Comparison of ENCODE assay signal across 30 cellular contexts in genomic region chr5:66606713-66607112, GRCh38.
"Had no signal": no experiment of that assay in that cellular context is flagged by ENCODE, and none has a peak within 500 bp of the region (broad histone marks: within the 10 kb centered on the region; RNA-seq: fewer than 3 reads in every experiment).

No MANE protein-coding gene starts in this region.

- H3K36me3 ChIP-seq: neural progenitor cell, ovary, right lobe of liver, sigmoid colon, stomach, suprapubic skin, tibial artery, transverse colon, upper lobe of right lung, uterus had no signal

- H3K27ac ChIP-seq: neural progenitor cell, ovary, parathyroid adenoma, psoas muscle, right lobe of liver, sigmoid colon, stomach, suprapubic skin, testis, tibial artery, transverse colon, upper lobe of right lung, uterus had no signal

- FAIRE-seq: small intestine had no signal

- H3K9me3 Mint-ChIP-seq: natural killer cell; nephron; neural progenitor cell; stimulated activated effector memory CD8-positive, alpha-beta T cell treated with anti-CD3 and anti-CD28 coated beads, Interleukin-12 subunit alpha, Interleukin-12 subunit beta, amount 100 ng/mL, for 72 hours; stimulated activated naive B cell treated with anti-CD40 and anti-IgM and Interleukin-4, amounts not matched to agents 10 μg/mL and 1 μg/mL and 100 μg/mL, for 72 hours; stimulated activated naive CD8-positive, alpha-beta T cell treated with anti-CD3 and anti-CD28 coated beads, Interleukin-15, Interleukin-2, amounts not matched to agents 100 ng/mL and 50 ng/mL, for 24 hours; type B pancreatic cell had no signal

- H3K27ac Mint-ChIP-seq: natural killer cell; nephron; neural progenitor cell; progenitor cell of endocrine pancreas; stimulated activated effector memory CD8-positive, alpha-beta T cell treated with anti-CD3 and anti-CD28 coated beads, Interleukin-12 subunit alpha, Interleukin-12 subunit beta, amount 100 ng/mL, for 72 hours; stimulated activated naive B cell treated with anti-CD40 and anti-IgM and Interleukin-4, amounts not matched to agents 10 μg/mL and 1 μg/mL and 100 μg/mL, for 72 hours; stimulated activated naive CD8-positive, alpha-beta T cell treated with anti-CD3 and anti-CD28 coated beads, Interleukin-15, Interleukin-2, amounts not matched to agents 100 ng/mL and 50 ng/mL, for 24 hours; type B pancreatic cell had no signal

- H3K9me3 ChIP-seq: ovary, psoas muscle, right lobe of liver, sigmoid colon, stomach, suprapubic skin, testis, tibial artery, transverse colon, upper lobe of right lung, uterus had no signal

- H3K9ac ChIP-seq: neural progenitor cell, parathyroid adenoma had no signal

- H3K4me3 Mint-ChIP-seq: natural killer cell; nephron; neural progenitor cell; stimulated activated effector memory CD8-positive, alpha-beta T cell treated with anti-CD3 and anti-CD28 coated beads, Interleukin-12 subunit alpha, Interleukin-12 subunit beta, amount 100 ng/mL, for 72 hours; stimulated activated naive B cell treated with anti-CD40 and anti-IgM and Interleukin-4, amounts not matched to agents 10 μg/mL and 1 μg/mL and 100 μg/mL, for 72 hours; stimulated activated naive CD8-positive, alpha-beta T cell treated with anti-CD3 and anti-CD28 coated beads, Interleukin-15, Interleukin-2, amounts not matched to agents 100 ng/mL and 50 ng/mL, for 24 hours; type B pancreatic cell had no signal

- H3K4me1 ChIP-seq: neural progenitor cell, parathyroid adenoma, psoas muscle, right lobe of liver, sigmoid colon, stomach, suprapubic skin, testis, tibial artery, transverse colon, upper lobe of right lung, uterus had no signal

- H3K27me3 Mint-ChIP-seq: progenitor cell of endocrine pancreas had no signal

- DNase-seq: natural killer cell; occipital lobe; ovary; posterior cingulate gyrus; psoas muscle; right cardiac atrium; right lobe of liver; sigmoid colon; small intestine; stimulated activated CD4-positive, alpha-beta T cell treated with anti-CD3 and anti-CD28 coated beads, Interleukin-15, amount 100 ng/mL, for 24 hours; stimulated activated CD4-positive, alpha-beta T cell treated with anti-CD3 and anti-CD28 coated beads, Interleukin-2, amount 100 ng/mL, for 24 hours; stimulated activated CD4-positive, alpha-beta T cell treated with anti-CD3 and anti-CD28 coated beads, Interleukin-2, amount 100 ng/mL, for 48 hours; stimulated activated CD4-positive, alpha-beta T cell treated with anti-CD3 and anti-CD28 coated beads, Interleukin-4, amount 100 ng/mL, for 24 hours; stimulated activated naive B cell treated with anti-CD40 and anti-IgM and Interleukin-4, amounts not matched to agents 10 μg/mL and 1 μg/mL and 100 μg/mL, for 72 hours; stimulated activated naive CD4-positive, alpha-beta T cell treated with Interleukin-2 at 50 U/mL for 16 hours; stomach; substantia nigra; testis; tibial artery; transverse colon; upper lobe of right lung; uterus had no signal

- H3K36me3 Mint-ChIP-seq: natural killer cell; neural progenitor cell; stimulated activated effector memory CD8-positive, alpha-beta T cell treated with anti-CD3 and anti-CD28 coated beads, Interleukin-12 subunit alpha, Interleukin-12 subunit beta, amount 100 ng/mL, for 72 hours; stimulated activated naive B cell treated with anti-CD40 and anti-IgM and Interleukin-4, amounts not matched to agents 10 μg/mL and 1 μg/mL and 100 μg/mL, for 72 hours; type B pancreatic cell had no signal

- ATAC-seq: natural killer cell; psoas muscle; right cardiac atrium; right lobe of liver; stimulated activated effector memory CD8-positive, alpha-beta T cell treated with anti-CD3 and anti-CD28 coated beads, Interleukin-12 subunit alpha, Interleukin-12 subunit beta, amount 100 ng/mL, for 72 hours; stimulated activated naive B cell treated with anti-CD40 and anti-IgM and Interleukin-4, amounts not matched to agents 10 μg/mL and 1 μg/mL and 100 μg/mL, for 72 hours; upper lobe of right lung had no signal

- H3K4me3 ChIP-seq: neural progenitor cell, ovary, psoas muscle, right lobe of liver, sigmoid colon, stomach, suprapubic skin, testis, tibial artery, transverse colon, upper lobe of right lung, uterus had no signal

- H3K27me3 ChIP-seq: ovary, right lobe of liver, suprapubic skin, testis, tibial artery, uterus had no signal

- H3K4me1 Mint-ChIP-seq: natural killer cell; neural progenitor cell; stimulated activated effector memory CD8-positive, alpha-beta T cell treated with anti-CD3 and anti-CD28 coated beads, Interleukin-12 subunit alpha, Interleukin-12 subunit beta, amount 100 ng/mL, for 72 hours; stimulated activated naive B cell treated with anti-CD40 and anti-IgM and Interleukin-4, amounts not matched to agents 10 μg/mL and 1 μg/mL and 100 μg/mL, for 72 hours had no signal
